In genomic region chr19:55027472-55028337, GRCh38 we compare ENCODE assay signal across 17 cellular contexts. TPM values are rescaled to one million over a fixed set of nuclear protein-coding genes. Genes with fewer than 3 reads are reported as not detected.
DNase-seq lines count a peak whose midpoint lies in the region; ATAC-seq, FAIRE-seq and TF ChIP-seq lines count a peak whose summit lies in the region.
"Had no signal": no experiment of that assay in that cellular context is flagged by ENCODE, and none has a peak within 500 bp of the region (broad histone marks: within the 10 kb centered on the region; RNA-seq: fewer than 3 reads in every experiment).

No MANE protein-coding gene starts in this region.

- intact Hi-C loops in cardiac septum (cut with DNase I) (no loop called here), heart right ventricle (cut with DNase I) (no loop called here)

- peaks cover 0 to 6% (median 0%) of the 10 kb centered on the region in 11 donors for H3K9me3 ChIP-seq in heart right ventricle
- H3K9me3 ChIP-seq: BE2C, vagina had no signal

- DNase-seq in cardiac septum (ENCODE audit: low spot score) (peak; percentile 47), heart right ventricle (no peak), NCI-H2171 (lab: John Stamatoyannopoulos, UW) (peak; percentile 14), urothelium cell line (ENCODE audit: low spot score) (peak; percentile 15), NCI-H1436 (lab: John Stamatoyannopoulos, UW) (no peak)
- DNase-seq in activated CD8-positive, alpha-beta T cell treated with anti-CD3 and anti-CD28 coated beads, Interleukin-2, amount 10 ng/mL, durations not matched to agents 7 days and 5 days, result no peak
- DNase-seq: activated CD4-positive, alpha-beta T cell treated with anti-CD3 and anti-CD28 coated beads, Interleukin-2, amount 50 U/mL, for 48 hours; BE2C; left cardiac atrium; Right ventricle myocardium superior had no signal

- no peaks in the 10 kb centered on the region for H3K36me3 ChIP-seq in heart right ventricle
- H3K36me3 ChIP-seq: BE2C, vagina had no signal

- no peaks in the 10 kb centered on the region for H3K27me3 ChIP-seq in heart right ventricle
- H3K27me3 ChIP-seq: vagina had no signal

- CTCF ChIA-PET in activated CD8-positive, alpha-beta T cell treated with anti-CD3 and anti-CD28 coated beads, Interleukin-2, amount 10 ng/mL, durations not matched to agents 7 days and 5 days (lab: Charles Lee), result no interaction called here

- peaks cover 40% of the 10 kb centered on the region for H3K36me3 Mint-ChIP-seq in activated CD8-positive, alpha-beta T cell treated with anti-CD3 and anti-CD28 coated beads, Interleukin-2, amount 10 ng/mL, durations not matched to agents 7 days and 5 days (ENCODE audit: low read depth)

- H3K27ac ChIP-seq in heart right ventricle, result no peak overlapping the region
- H3K27ac ChIP-seq: coronary artery, vagina had no signal

- POLR2A ChIA-PET in activated CD8-positive, alpha-beta T cell treated with anti-CD3 and anti-CD28 coated beads, Interleukin-2, amount 10 ng/mL, durations not matched to agents 7 days and 5 days (lab: Charles Lee), result no interaction called here

- ATAC-seq in heart right ventricle (no peak), HG03571 (IDR thresholded peaks at IDR 0.05; ENCODE audit: unreplicated experiment) (no peak), GM18873 (IDR thresholded peaks at IDR 0.05; ENCODE audit: low FRiP score, unreplicated experiment) (no peak)
- no peak for ATAC-seq in activated CD8-positive, alpha-beta T cell treated with anti-CD3 and anti-CD28 coated beads, Interleukin-2, amount 10 ng/mL, durations not matched to agents 7 days and 5 days
- ATAC-seq: left cardiac atrium had no signal

- peak overlapping the region; percentile 39 for H3K27ac Mint-ChIP-seq in activated CD8-positive, alpha-beta T cell treated with anti-CD3 and anti-CD28 coated beads, Interleukin-2, amount 10 ng/mL, durations not matched to agents 7 days and 5 days
- H3K27ac Mint-ChIP-seq: activated naive CD4-positive, alpha-beta T cell treated with anti-CD3 and anti-CD28 coated beads, Interleukin-2, amount 50 U/mL, for 72 hours had no signal

- H3K4me1 ChIP-seq in heart right ventricle, result no peaks in the 10 kb centered on the region
- H3K4me1 ChIP-seq: BE2C, vagina had no signal

- no peaks in the 10 kb centered on the region for H3K27me3 Mint-ChIP-seq in activated CD8-positive, alpha-beta T cell treated with anti-CD3 and anti-CD28 coated beads, Interleukin-2, amount 10 ng/mL, durations not matched to agents 7 days and 5 days (ENCODE audit: low read depth)

- WGBS in heart right ventricle, 2 donors, result 86% methylated on average over 21 of the region's 21 CpGs

- H3K4me1 Mint-ChIP-seq in activated CD8-positive, alpha-beta T cell treated with anti-CD3 and anti-CD28 coated beads, Interleukin-2, amount 10 ng/mL, durations not matched to agents 7 days and 5 days (ENCODE audit: low read depth), result no peaks in the 10 kb centered on the region

- H3K9me3 Mint-ChIP-seq in activated CD8-positive, alpha-beta T cell treated with anti-CD3 and anti-CD28 coated beads, Interleukin-2, amount 10 ng/mL, durations not matched to agents 7 days and 5 days (ENCODE audit: insufficient read depth), result peaks cover 23% of the 10 kb centered on the region

- no peak for TF ChIP-seq CTCF in heart right ventricle (IDR thresholded peaks at IDR 0.05)

- no peak for FAIRE-seq in urothelium cell line (lab: Jason Lieb, UNC)
- FAIRE-seq: HTR-8/SVneo had no signal

- H3K4me3 ChIP-seq in heart right ventricle, result no peak overlapping the region
- H3K4me3 ChIP-seq: coronary artery, smooth muscle cell, vagina had no signal

- H3K4me3 Mint-ChIP-seq in activated CD8-positive, alpha-beta T cell treated with anti-CD3 and anti-CD28 coated beads, Interleukin-2, amount 10 ng/mL, durations not matched to agents 7 days and 5 days, result no peak overlapping the region

RNA-seq across cellular contexts. Expression of gene GP6, which starts 10.4 kb away (rescaled TPM):
- total RNA-seq in cardiac septum, result 0.65 TPM
- under 1 TPM; 0.37 to 0.73 (median 0.46) TPM for total RNA-seq in heart right ventricle
- 1 to 10 TPM in 1 of 2 donors, under 1 TPM in 1; 0.58 to 1.5 TPM for polyA plus RNA-seq in heart right ventricle
- total RNA-seq in activated CD8-positive, alpha-beta T cell treated with anti-CD3 and anti-CD28 coated beads, Interleukin-2, amount 10 ng/mL, durations not matched to agents 7 days and 5 days, result under 1 TPM; 0.39 to 0.58 TPM
- total RNA-seq: smooth muscle cell had no signal
- polyA plus RNA-seq: smooth muscle cell had no signal

RNA-seq across cellular contexts. Expression of gene RDH13, which starts 35.2 kb away (rescaled TPM):
- 43.4 TPM for total RNA-seq in cardiac septum
- total RNA-seq in heart right ventricle, result 10 to 100 TPM; 32.4 to 72.0 (median 54.5) TPM
- 10 to 100 TPM; 21.4 to 36.1 TPM for polyA plus RNA-seq in heart right ventricle
- 10 to 100 TPM; 30.9 to 33.1 TPM for total RNA-seq in activated CD8-positive, alpha-beta T cell treated with anti-CD3 and anti-CD28 coated beads, Interleukin-2, amount 10 ng/mL, durations not matched to agents 7 days and 5 days

RNA-seq across cellular contexts. Expression of gene EPS8L1, which starts 48.0 kb away (rescaled TPM):
- total RNA-seq in cardiac septum (1.9 TPM), heart right ventricle (1 to 10 TPM in 5 of 10 donors, under 1 TPM in 4, not detected in 1; 0.53 to 2.7 (median 1.1) TPM)
- polyA plus RNA-seq in heart right ventricle, result 1 to 10 TPM; 3.7 to 7.9 TPM
- total RNA-seq in activated CD8-positive, alpha-beta T cell treated with anti-CD3 and anti-CD28 coated beads, Interleukin-2, amount 10 ng/mL, durations not matched to agents 7 days and 5 days, result 1 to 10 TPM; 4.9 to 8.6 TPM

Comparison
In these comparisons a context has a peak if more than half of its experiments do, and no peak if none do; other contexts are left out.
1. DNase-seq: peak in cardiac septum (single experiment), NCI-H2171 (single experiment) and urothelium cell line (single experiment); none in heart right ventricle (0 of 2), activated CD8-positive, alpha-beta T cell treated with anti-CD3 and anti-CD28 coated beads, Interleukin-2, amount 10 ng/mL, durations not matched to agents 7 days and 5 days (single experiment) and NCI-H1436 (single experiment).